ENCODE assay signal across 24 cellular contexts in genomic region chr10:9038146-9038714, GRCh38.
DNase-seq lines count a peak whose midpoint lies in the region; TF ChIP-seq lines count a peak whose summit lies in the region.
"Had no signal": no experiment of that assay in that cellular context is flagged by ENCODE, and none has a peak within 500 bp of the region (broad histone marks: within the 10 kb centered on the region; RNA-seq: fewer than 3 reads in every experiment).

No MANE protein-coding gene starts in this region.

- H2AFZ ChIP-seq in GM23248 (no peak overlapping the region), trophoblast cell (ENCODE audit: insufficient read depth, low read length, poor library complexity) (no peak overlapping the region)

- no peaks in the 10 kb centered on the region for H3K36me3 Mint-ChIP-seq in mesothelial cell of epicardium
- H3K36me3 Mint-ChIP-seq: CD14-positive monocyte; stimulated activated effector memory CD8-positive, alpha-beta T cell treated with anti-CD3 and anti-CD28 coated beads, Interleukin-12 subunit alpha, Interleukin-12 subunit beta, amount 100 ng/mL, for 72 hours had no signal

- peaks cover 1% of the 10 kb centered on the region for H3K4me1 Mint-ChIP-seq in mesothelial cell of epicardium
- H3K4me1 Mint-ChIP-seq: activated CD4-positive, alpha-beta T cell treated with anti-CD3 and anti-CD28 coated beads, Interleukin-2, amount 10 ng/mL, durations not matched to agents 7 days and 5 days; CD14-positive monocyte; stimulated activated effector memory CD8-positive, alpha-beta T cell treated with anti-CD3 and anti-CD28 coated beads, Interleukin-12 subunit alpha, Interleukin-12 subunit beta, amount 100 ng/mL, for 72 hours; T-helper 17 cell had no signal

- peaks cover 4% of the 10 kb centered on the region for H3K27me3 Mint-ChIP-seq in mesothelial cell of epicardium (ENCODE audit: low read depth)
- H3K27me3 Mint-ChIP-seq: activated CD4-positive, alpha-beta T cell treated with anti-CD3 and anti-CD28 coated beads, Interleukin-2, amount 10 ng/mL, durations not matched to agents 7 days and 5 days; T-helper 17 cell had no signal

- no peaks in the 10 kb centered on the region for H3K9me2 ChIP-seq in GM23248 (ENCODE audit: insufficient read depth)

- H2BK5ac ChIP-seq in trophoblast cell (ENCODE audit: low read depth, low read length, poor library complexity) = no peak overlapping the region

- H3K4me3 Mint-ChIP-seq in mesothelial cell of epicardium = no peak overlapping the region
- H3K4me3 Mint-ChIP-seq: activated CD4-positive, alpha-beta T cell treated with anti-CD3 and anti-CD28 coated beads, Interleukin-2, amount 10 ng/mL, durations not matched to agents 7 days and 5 days; CD14-positive monocyte; stimulated activated effector memory CD8-positive, alpha-beta T cell treated with anti-CD3 and anti-CD28 coated beads, Interleukin-12 subunit alpha, Interleukin-12 subunit beta, amount 100 ng/mL, for 72 hours; T-helper 17 cell had no signal

- H3K23ac ChIP-seq in trophoblast cell (ENCODE audit: low read length) = no peak overlapping the region

- H3K4ac ChIP-seq in trophoblast cell (ENCODE audit: low read depth, low read length) = no peak overlapping the region

- H3K4me3 ChIP-seq in GM23248 = no peak overlapping the region
- H3K4me3 ChIP-seq in epithelial cell of esophagus (ENCODE audit: low read length) = no peak overlapping the region
- H3K4me3 ChIP-seq in trophoblast cell (ENCODE audit: low read depth, low read length) = no peak overlapping the region
- H3K4me3 ChIP-seq in lower leg skin (ENCODE audit: low read depth, poor library complexity, severe bottlenecking) = no peak overlapping the region
- H3K4me3 ChIP-seq: K562, mucosa of descending colon, psoas muscle had no signal

- no peak overlapping the region for H3K18ac ChIP-seq in trophoblast cell (ENCODE audit: low read length)

- no peak overlapping the region for H3K9ac ChIP-seq in GM23248
- H3K9ac ChIP-seq in trophoblast cell (ENCODE audit: low read length) = no peak overlapping the region

- H4K20me1 ChIP-seq in GM23248 (ENCODE audit: insufficient read depth) = no peaks in the 10 kb centered on the region

- no peak overlapping the region for H3K14ac ChIP-seq in trophoblast cell (ENCODE audit: low read length)

- TF ChIP-seq CTCF in epithelial cell of esophagus (IDR thresholded peaks at IDR 0.05; ENCODE audit: insufficient read depth, low read depth, low read length, missing control alignments) (no peak), lower leg skin (IDR thresholded peaks at IDR 0.05) (no peak), mesothelial cell of epicardium (IDR thresholded peaks at IDR 0.05; ENCODE audit: unreplicated experiment) (no peak)

- H3K27me3 ChIP-seq in GM23248 (replicated peaks; ENCODE audit: insufficient read depth) = no peaks in the 10 kb centered on the region
- H3K27me3 ChIP-seq in trophoblast cell (ENCODE audit: insufficient read depth, low read length) = no peaks in the 10 kb centered on the region

- no peak overlapping the region for H3K4me2 ChIP-seq in GM23248 (ENCODE audit: unreplicated experiment)
- H3K4me2 ChIP-seq in trophoblast cell (ENCODE audit: low read length) = no peak overlapping the region

- H2BK12ac ChIP-seq in trophoblast cell (ENCODE audit: low read length) = no peak overlapping the region

- H3K36me3 ChIP-seq in GM23248 (ENCODE audit: low read depth) (no peaks in the 10 kb centered on the region), trophoblast cell (ENCODE audit: control insufficient read depth in 1 of 2, insufficient read depth in 2 of 2, low read length in 2 of 2) (no peaks in the 10 kb centered on the region)

- no peak overlapping the region for H3K27ac ChIP-seq in GM23248
- no peak overlapping the region for H3K27ac ChIP-seq in trophoblast cell (ENCODE audit: low read depth, low read length)
- H3K27ac ChIP-seq: psoas muscle had no signal

- no peak overlapping the region for H4K8ac ChIP-seq in trophoblast cell (ENCODE audit: low read depth, low read length)

- no peak overlapping the region for H2BK120ac ChIP-seq in trophoblast cell (ENCODE audit: insufficient read depth, low read length, poor library complexity)

- H3F3A ChIP-seq in GM23248 (ENCODE audit: insufficient read depth) = no peaks in the 10 kb centered on the region

- TF ChIP-seq POLR2A in lower leg skin (IDR thresholded peaks at IDR 0.05) = no peak

- 6 to 10% methylated on average over 4 of the region's 4 CpGs for WGBS in GM23248 (ENCODE audit: low coverage in 1 of 2, low lambda C conversion rate in 2 of 2, missing lambda C conversion rate in 2 of 2), 2 experiments
- no CpG with 5 or more reads among the region's 4 CpGs for WGBS in trophoblast cell (ENCODE audit: extremely low coverage, insufficient coverage, insufficient read length)
- WGBS in lower leg skin, 2 donors = 46 to 51% methylated on average over 4 of the region's 4 CpGs

- H4K91ac ChIP-seq in trophoblast cell (ENCODE audit: low read depth, low read length) = no peak overlapping the region

- no peak overlapping the region for H3K27ac Mint-ChIP-seq in mesothelial cell of epicardium
- H3K27ac Mint-ChIP-seq: activated CD4-positive, alpha-beta T cell treated with anti-CD3 and anti-CD28 coated beads, Interleukin-2, amount 10 ng/mL, durations not matched to agents 7 days and 5 days; CD14-positive monocyte; stimulated activated effector memory CD8-positive, alpha-beta T cell treated with anti-CD3 and anti-CD28 coated beads, Interleukin-12 subunit alpha, Interleukin-12 subunit beta, amount 100 ng/mL, for 72 hours; T-helper 17 cell had no signal

- H3K79me2 ChIP-seq in GM23248 (ENCODE audit: insufficient read depth) = no peaks in the 10 kb centered on the region
- H3K79me2 ChIP-seq in trophoblast cell (ENCODE audit: control insufficient read depth, insufficient read depth, low read length, poor library complexity) = no peaks in the 10 kb centered on the region

- in situ Hi-C loops in GM23248 (cut with MboI) = no loop called here

- H4K12ac ChIP-seq in trophoblast cell (ENCODE audit: low read depth, low read length) = no peak overlapping the region

- H3K79me1 ChIP-seq in trophoblast cell (ENCODE audit: low read length) = no peaks in the 10 kb centered on the region

- intact Hi-C loops in lower leg skin (cut with DNase I; ENCODE audit: low total_unique reads) = no loop called here

- H3K9me3 ChIP-seq in GM23248 (ENCODE audit: low read depth) = no peaks in the 10 kb centered on the region
- no peaks in the 10 kb centered on the region for H3K9me3 ChIP-seq in trophoblast cell (ENCODE audit: insufficient read depth, low read depth, low read length)
- H3K9me3 ChIP-seq: mucosa of descending colon had no signal

- H3K4me1 ChIP-seq in GM23248 (ENCODE audit: insufficient read depth) (no peaks in the 10 kb centered on the region), trophoblast cell (ENCODE audit: control insufficient read depth in 1 of 2, insufficient read depth in 2 of 2, low read length in 2 of 2) (no peaks in the 10 kb centered on the region)
- H3K4me1 ChIP-seq: psoas muscle had no signal

- DNase-seq in GM23248 (peak; percentile 3), NCI-H226 (peak; percentile 79), epithelial cell of esophagus (ENCODE audit: low read depth) (peak; percentile 15), trophoblast cell (peak; percentile 60 to 79), DMS153 treated with DMSO at 0.1 percent for 48 hours (lab: John Stamatoyannopoulos, UW; ENCODE audit: unreplicated experiment) (no peak), lower leg skin (ENCODE audit: low spot score in 2 of 2) (no peak), mesothelial cell of epicardium (ENCODE audit: low spot score in 2 of 2, unreplicated experiment in 2 of 2) (no peak), SKM-1 (lab: John Stamatoyannopoulos, UW; ENCODE audit: unreplicated experiment) (no peak)
- DNase-seq: activated CD4-positive, alpha-beta T cell treated with anti-CD3 and anti-CD28 coated beads, Interleukin-2, amount 10 ng/mL, durations not matched to agents 7 days and 5 days; activated CD8-positive, alpha-beta memory T cell treated with anti-CD3 and anti-CD28 coated beads, Interleukin-2, amount 50 U/mL, for 48 hours; activated gamma-delta T cell; HCEC 1CT; mucosa of descending colon; NCI-H1048; NCI-H2029 treated with DMSO at 0.1 percent for 48 hours; NCI-H446 treated with DMSO at 0.1 percent for 48 hours; NK-92 treated with Interleukin-12 subunit alpha and Interleukin-12 subunit beta, amount 100 ng/mL, for 24 hours; psoas muscle; small intestine; stimulated activated CD4-positive, alpha-beta T cell treated with anti-CD3 and anti-CD28 coated beads, Interleukin-2, amount 100 ng/mL, for 24 hours; T-helper 17 cell had no signal

- peaks cover 16% of the 10 kb centered on the region for H3K9me3 Mint-ChIP-seq in mesothelial cell of epicardium

- no peak overlapping the region for H2AK5ac ChIP-seq in trophoblast cell (ENCODE audit: low read length)

Comparison
In these comparisons a context has a peak if more than half of its experiments do, and no peak if none do; other contexts are left out.
1. DNase-seq: peak in GM23248 (single experiment), NCI-H226 (single experiment), epithelial cell of esophagus (single experiment) and trophoblast cell (2 of 2); none in DMS153 treated with DMSO at 0.1 percent for 48 hours (single experiment), lower leg skin (0 of 2), mesothelial cell of epicardium (0 of 2) and SKM-1 (single experiment).